In the genomic region with DNA sequence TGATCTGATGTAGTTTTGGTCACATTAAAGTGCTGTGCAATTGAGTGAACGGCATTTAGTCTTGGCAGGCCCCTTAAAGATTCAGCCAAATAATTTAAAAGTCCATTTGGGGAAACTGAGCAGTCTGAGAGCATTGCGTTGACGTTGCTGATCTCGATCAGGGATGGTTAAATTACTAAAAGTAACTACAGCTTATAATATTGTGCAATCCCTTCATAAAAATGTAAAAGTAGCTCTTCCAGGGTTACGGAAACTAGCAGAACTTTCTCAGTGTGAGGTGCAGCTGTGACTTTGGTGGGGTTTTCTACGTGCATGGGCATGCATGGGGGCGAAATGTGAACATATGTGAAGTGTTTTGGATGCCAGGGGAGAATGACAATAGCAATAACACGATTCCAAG, we compare ENCODE assay signal across 8 cellular contexts.
"Had no signal": no experiment of that assay in that cellular context is flagged by ENCODE, and none has a peak within 500 bp of the region (broad histone marks: within the 10 kb centered on the region; RNA-seq: fewer than 3 reads in every experiment).

No MANE protein-coding gene starts in this region.

- H3K9me3 ChIP-seq: HAP-1 had no signal

- H3K4me2 ChIP-seq: KMS-11 had no signal

- H3K4me3 ChIP-seq: GM23248, HAP-1 had no signal

- H3K9ac ChIP-seq: GM23248, KMS-11 had no signal

- H3K4me3 Mint-ChIP-seq: HFFc6 had no signal

- H2AFZ ChIP-seq: GM23248 had no signal

- ATAC-seq: HCT116 had no signal

- H3K36me3 ChIP-seq: HAP-1 had no signal

- H3K27ac ChIP-seq: GM23248, KMS-11 had no signal

- H3K4me1 ChIP-seq: HAP-1 had no signal

- H3K27ac Mint-ChIP-seq: HFFc6 had no signal

- DNase-seq: GM23248, GOT3, H7, HFFc6, KBM-7 had no signal
